In genomic region chr17:43576563-43577229, GRCh38 we compare ENCODE assay signal across 8 cellular contexts. TPM values are rescaled to one million over a fixed set of nuclear protein-coding genes. Genes with fewer than 3 reads are reported as not detected.
A peak's percentile ranks its signal among the peaks of the same experiment; 100 is the strongest.
DNase-seq lines count a peak whose midpoint lies in the region; ATAC-seq, FAIRE-seq and TF ChIP-seq lines count a peak whose summit lies in the region.

No MANE protein-coding gene starts in this region.

- 0 out of 6 replicates have a peak overlapping the region, but pooled peaks of 1 of the 2 experiments have one; percentile 17 for H3K27ac ChIP-seq in A549

- H3K4me1 ChIP-seq in A549: peaks cover 50% of the 10 kb centered on the region

- no peaks in the 10 kb centered on the region for H3K36me3 Mint-ChIP-seq in central memory CD8-positive, alpha-beta T cell (ENCODE audit: insufficient read depth)

- TF ChIP-seq POLR2A in A549 (IDR thresholded peaks at IDR 0.05; ENCODE audit: low read length): no peak

- WGBS in A549 (ENCODE audit: missing lambda C conversion rate): 27% methylated on average over 8 of the region's 10 CpGs

- no peaks in the 10 kb centered on the region for H3K9me3 ChIP-seq in A549

- peak; percentile 76 to 80 for DNase-seq in A549 (ENCODE audit: low read depth in 1 of 2, low spot score in 1 of 2)
- DNase-seq in GM13977 (ENCODE audit: low spot score): peak; percentile 67
- peak; percentile 70 for DNase-seq in NCI-H2196 (lab: John Stamatoyannopoulos, UW; ENCODE audit: unreplicated experiment)
- DNase-seq in activated CD4-positive, CD25-positive, alpha-beta regulatory T cell treated with anti-CD3 and anti-CD28 coated beads, Interleukin-2, amount 50 U/mL, for 16 hours (ENCODE audit: low read depth, low spot score): peak; percentile 40
- peak; percentile 36 to 41 for DNase-seq in central memory CD8-positive, alpha-beta T cell (ENCODE audit: low spot score in 2 of 2)
- DNase-seq in kidney tubule cell (ENCODE audit: low spot score): peak; percentile 79
- DNase-seq in stimulated activated CD4-positive, alpha-beta T cell treated with anti-CD3 and anti-CD28 coated beads, Interleukin-4, amount 100 ng/mL, for 4 hours: peak; percentile 48 to 62

- CTCF ChIA-PET in A549 (lab: Yijun Ruan, JAX): interaction anchor here (0.6 to 12.5 kb wide), 64 partner anchors 9 to 284 kb away, joined by 3 to 257 read pairs (median 6); partner anchors contain the start of genes ARL4D, CD300LG, DHX8 and ETV4

- TF ChIP-seq RAD21 in A549 (conservative IDR thresholded peaks at IDR 0.05 in 1 of 2, IDR thresholded peaks at IDR 0.05 in 1 of 2): peak; percentile 99

- POLR2A ChIA-PET in A549 (lab: Yijun Ruan, JAX): interaction anchor here (0.9 to 2.2 kb wide), 3 partner anchors 95 to 209 kb away, joined by 3 to 8 read pairs (median 3); no protein-coding TSS in a partner anchor

- peak overlapping the region; percentile 29; the same call in 1 of the 3 replicates for H3K4me2 ChIP-seq in A549

- H3K4me1 Mint-ChIP-seq in central memory CD8-positive, alpha-beta T cell: peaks cover 9% of the 10 kb centered on the region

- TF ChIP-seq EP300 in A549 (IDR thresholded peaks at IDR 0.05): no peak

- no peak overlapping the region for H3K4me3 Mint-ChIP-seq in central memory CD8-positive, alpha-beta T cell

- H3K27ac Mint-ChIP-seq in central memory CD8-positive, alpha-beta T cell (ENCODE audit: low read depth): no peak overlapping the region

- no peak overlapping the region for H3K4me3 ChIP-seq in A549

- in situ Hi-C loops in GM13977 (cut with MboI; ENCODE audit: low pct_unique_long_range_greater_than_20kb, low sequenced_read_pairs, unreplicated experiment): no loop called here

- H3K9me3 Mint-ChIP-seq in central memory CD8-positive, alpha-beta T cell: no peaks in the 10 kb centered on the region

- peak; percentile 99 for TF ChIP-seq CTCF in A549 (IDR thresholded peaks at IDR 0.05)
- peak; percentile 90 for TF ChIP-seq CTCF in GM13977 (IDR thresholded peaks at IDR 0.05; ENCODE audit: extremely low read depth, insufficient read depth, missing control alignments)

- H3K27me3 Mint-ChIP-seq in central memory CD8-positive, alpha-beta T cell: no peaks in the 10 kb centered on the region

- ATAC-seq in A549 (peak; percentile 72 to 88), GM21526 (IDR thresholded peaks at IDR 0.05; ENCODE audit: low FRiP score, unreplicated experiment) (no peak)
- peak; percentile 65 for ATAC-seq in central memory CD8-positive, alpha-beta T cell (replicated peaks; ENCODE audit: extremely low read depth, poor library complexity, severe bottlenecking)

- no peak for FAIRE-seq in A549 (lab: Jason Lieb, UNC)

TF ChIP-seq in A549, 52 proteins besides CTCF, POLR2A, EP300 and RAD21:
- peak; percentile 99 for TF ChIP-seq SMC3 (IDR thresholded peaks at IDR 0.05)
- no peak for TF ChIP-seq ZFP36 (IDR thresholded peaks at IDR 0.05; ENCODE audit: borderline replicate concordance, partially characterized antibody)

RNA-seq across cellular contexts. Expression of gene ETV4, which starts 30.6 kb away (rescaled TPM):
- polyA plus RNA-seq in A549 (2011; rRNA removed) (39.1 and 42.5 TPM in 2 replicates), A549 (2017; fragmentation: RNase III; extraction: RNeasy Plus Mini Kit Qiagen cat#74134 plus additional on column Dnase treatment) (14.0 to 21.4 TPM (median 18.5 TPM) in 3 replicates)
- polyA plus RNA-seq in A549 (2012; cell fraction: cytosol; rRNA removed): 26.5 and 33.2 TPM in 2 replicates
- polyA plus RNA-seq in A549 (2012; cell fraction: nucleus; rRNA removed): 47.6 and 48.2 TPM in 2 replicates
- 30.1 and 43.0 TPM in 2 replicates for polyA minus RNA-seq in A549 (2011; rRNA and poly(A)+ RNA removed)
